Comparison of ENCODE assay signal across 23 cellular contexts in the genomic region with DNA sequence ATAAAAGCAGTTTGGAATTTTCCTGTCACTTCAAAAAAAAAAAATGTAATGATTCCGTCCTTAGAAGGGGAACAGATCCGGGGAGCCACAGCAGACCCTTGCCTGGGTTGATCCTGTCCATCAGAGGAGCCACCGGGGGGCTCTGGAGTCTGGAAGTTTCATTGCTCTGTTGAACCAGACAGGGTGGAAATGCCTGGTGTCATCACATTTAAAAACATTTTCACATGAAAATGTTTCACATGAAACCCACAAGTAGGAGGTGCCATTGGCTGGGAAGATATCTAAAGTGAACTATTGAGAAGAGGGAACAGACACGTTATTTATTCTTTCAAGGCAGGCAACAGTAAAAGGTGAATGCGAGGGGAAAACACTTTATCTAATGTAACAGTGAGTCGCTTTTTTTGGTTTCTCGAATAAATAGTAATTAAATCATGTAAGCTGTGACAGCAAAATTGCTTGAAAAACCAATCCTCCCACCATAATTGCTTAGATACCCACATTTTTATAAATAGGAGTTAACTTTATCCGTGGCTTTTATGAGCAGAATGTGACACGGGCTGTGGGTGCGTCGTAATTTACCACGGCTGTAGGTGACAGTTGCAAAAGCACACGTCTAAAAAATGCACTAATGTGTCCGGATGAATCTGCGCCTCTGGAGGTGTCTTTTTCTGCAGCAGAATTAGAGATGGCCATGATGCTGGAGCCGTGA.
DNase-seq lines count a peak whose midpoint lies in the region; ATAC-seq and TF ChIP-seq lines count a peak whose summit lies in the region.
"Had no signal": no experiment of that assay in that cellular context is flagged by ENCODE, and none has a peak within 500 bp of the region (broad histone marks: within the 10 kb centered on the region; RNA-seq: fewer than 3 reads in every experiment).

No MANE protein-coding gene starts in this region.

- no peaks in the 10 kb centered on the region for H3K36me3 Mint-ChIP-seq in chondrocyte (ENCODE audit: low read depth)
- H3K36me3 Mint-ChIP-seq: activated naive CD8-positive, alpha-beta T cell had no signal

- no peaks in the 10 kb centered on the region; the same call in 1 of the 2 replicates for H3K36me3 ChIP-seq in Loucy (ENCODE audit: insufficient read depth, low read length)
- H3K36me3 ChIP-seq: right lobe of liver had no signal

- H3F3A ChIP-seq in Loucy (ENCODE audit: low read depth), result no peaks in the 10 kb centered on the region

- peaks cover 3% of the 10 kb centered on the region for H3K27me3 ChIP-seq in AG04450 (ENCODE audit: control insufficient read depth, insufficient read depth, low read length)
- no peaks in the 10 kb centered on the region for H3K27me3 ChIP-seq in Loucy (ENCODE audit: insufficient read depth, low read length, poor library complexity, severe bottlenecking)
- H3K27me3 ChIP-seq: right lobe of liver had no signal

- H3K9me3 ChIP-seq in AG04450 (ENCODE audit: control insufficient read depth, insufficient read depth, low read length), result no peaks in the 10 kb centered on the region; the same call in 1 of the 2 replicates
- no peaks in the 10 kb centered on the region for H3K9me3 ChIP-seq in Loucy (ENCODE audit: insufficient read depth, low read depth, low read length)
- H3K9me3 ChIP-seq: right lobe of liver had no signal

- ATAC-seq in GM19395 (IDR thresholded peaks at IDR 0.05; ENCODE audit: unreplicated experiment) (no peak), GM21723 (IDR thresholded peaks at IDR 0.05; ENCODE audit: unreplicated experiment) (no peak)
- ATAC-seq: activated CD8-positive, alpha-beta T cell treated with anti-CD3 and anti-CD28 coated beads, Interleukin-2, amount 10 ng/mL, durations not matched to agents 7 days and 5 days; left colon; right lobe of liver had no signal

- no peak for DNase-seq in AG04450 (ENCODE audit: low read depth, low spot score)
- DNase-seq in chondrocyte (ENCODE audit: low spot score), result peak; percentile 40
- peak; percentile 65 for DNase-seq in medulla oblongata (ENCODE audit: extremely low spot score)
- no peak for DNase-seq in activated CD4-positive, CD25-positive, alpha-beta regulatory T cell (lab: John Stamatoyannopoulos, UW)
- no peak for DNase-seq in NCI-H748 treated with DMSO at 0.1 percent for 48 hours (lab: John Stamatoyannopoulos, UW)
- DNase-seq: ACHN; activated CD8-positive, alpha-beta T cell treated with anti-CD3 and anti-CD28 coated beads, Interleukin-2, amount 10 ng/mL, durations not matched to agents 7 days and 5 days; CD4-positive, alpha-beta T cell; DMS79; KG1; left colon; MV-4-11; NCI-H2029; NCI-H446 treated with DMSO at 0.1 percent for 48 hours; SIG-M5; stimulated activated CD4-positive, alpha-beta T cell treated with anti-CD3 and anti-CD28 coated beads, Interleukin-15, amount 100 ng/mL, for 24 hours had no signal

- POLR2A ChIA-PET in AG04450 (lab: Yijun Ruan, JAX), result no interaction called here

- no peaks in the 10 kb centered on the region for H3K9me3 Mint-ChIP-seq in chondrocyte (ENCODE audit: low read depth)
- H3K9me3 Mint-ChIP-seq: activated T-helper 1 cell treated with anti-CD3 and anti-CD28 coated beads, Interleukin-12 subunit alpha, Interleukin-12 subunit beta, Interleukin-2, Interleukin-4 antibody, amounts not matched to agents 30 ng/mL and 10 ng/mL and 1 ng/mL, durations not matched to agents 14 hours and 24 hours and 36 hours; CD4-positive, alpha-beta T cell had no signal

- no peak overlapping the region for H3K27ac Mint-ChIP-seq in chondrocyte (ENCODE audit: unreplicated experiment)
- H3K27ac Mint-ChIP-seq: activated CD8-positive, alpha-beta T cell treated with anti-CD3 and anti-CD28 coated beads, Interleukin-2, amount 10 ng/mL, durations not matched to agents 7 days and 5 days; activated naive CD8-positive, alpha-beta T cell; activated T-helper 1 cell treated with anti-CD3 and anti-CD28 coated beads, Interleukin-12 subunit alpha, Interleukin-12 subunit beta, Interleukin-2, Interleukin-4 antibody, amounts not matched to agents 30 ng/mL and 10 ng/mL and 1 ng/mL, durations not matched to agents 14 hours and 24 hours and 36 hours; CD4-positive, alpha-beta T cell had no signal

- H3K79me2 ChIP-seq in Loucy (ENCODE audit: insufficient read depth, low read length), result no peaks in the 10 kb centered on the region

- no peak overlapping the region for H3K4me2 ChIP-seq in Loucy (ENCODE audit: low read depth, low read length, poor library complexity, severe bottlenecking)

- H3K9me2 ChIP-seq in Loucy (replicated peaks; ENCODE audit: low read depth, low read length), result no peaks in the 10 kb centered on the region

- H2AFZ ChIP-seq in Loucy (ENCODE audit: low read length), result no peak overlapping the region

- H4K20me1 ChIP-seq in Loucy (ENCODE audit: insufficient read depth, low read length, poor library complexity, severe bottlenecking), result no peaks in the 10 kb centered on the region

- peaks cover 16% of the 10 kb centered on the region for H3K4me1 Mint-ChIP-seq in chondrocyte (ENCODE audit: low read depth)

- H3K4me3 ChIP-seq in AG04450 (ENCODE audit: low read depth, low read length) (no peak overlapping the region), Loucy (ENCODE audit: low read length, poor library complexity, severe bottlenecking) (no peak overlapping the region)
- H3K4me3 ChIP-seq: coronary artery, right lobe of liver had no signal

- no peaks in the 10 kb centered on the region for H3K4me1 ChIP-seq in Loucy (ENCODE audit: insufficient read depth, low read length, poor library complexity, severe bottlenecking)
- H3K4me1 ChIP-seq: right lobe of liver had no signal

- H3K27ac ChIP-seq in AG04450 (ENCODE audit: low read depth, low read length), result no peak overlapping the region
- H3K27ac ChIP-seq: coronary artery, right lobe of liver had no signal

- CTCF ChIA-PET in AG04450 (lab: Charles Lee), result interaction anchor here (0.6 kb wide), 2 partner anchors 19 to 154 kb away, joined by 3 read pairs; no protein-coding TSS in a partner anchor

- TF ChIP-seq CTCF in AG04450 (IDR thresholded peaks at IDR 0.05; ENCODE audit: low read depth, low read length) (0 out of 2 replicates have a peak, but pooled peaks have one; percentile 6), Loucy (conservative IDR thresholded peaks at IDR 0.05; ENCODE audit: low read length) (peak; percentile 48), chondrocyte (IDR thresholded peaks at IDR 0.05) (peak; percentile 42)

- H3K9ac ChIP-seq in Loucy (ENCODE audit: low read depth, low read length, poor library complexity, severe bottlenecking), result no peak overlapping the region

- H3K4me3 Mint-ChIP-seq in chondrocyte (ENCODE audit: unreplicated experiment), result no peak overlapping the region
- H3K4me3 Mint-ChIP-seq: activated CD8-positive, alpha-beta T cell treated with anti-CD3 and anti-CD28 coated beads, Interleukin-2, amount 10 ng/mL, durations not matched to agents 7 days and 5 days; activated naive CD8-positive, alpha-beta T cell; activated T-helper 1 cell treated with anti-CD3 and anti-CD28 coated beads, Interleukin-12 subunit alpha, Interleukin-12 subunit beta, Interleukin-2, Interleukin-4 antibody, amounts not matched to agents 30 ng/mL and 10 ng/mL and 1 ng/mL, durations not matched to agents 14 hours and 24 hours and 36 hours; CD4-positive, alpha-beta T cell had no signal

- H3K27me3 Mint-ChIP-seq in chondrocyte (ENCODE audit: low read depth), result peaks cover 11% of the 10 kb centered on the region
- H3K27me3 Mint-ChIP-seq: activated naive CD8-positive, alpha-beta T cell; CD4-positive, alpha-beta T cell had no signal

Comparison
In these comparisons a context has a peak if more than half of its experiments do, and no peak if none do; other contexts are left out.
1. DNase-seq: peak in chondrocyte (single experiment) and medulla oblongata (single experiment); none in AG04450 (single experiment), activated CD4-positive, CD25-positive, alpha-beta regulatory T cell (0 of 4) and NCI-H748 treated with DMSO at 0.1 percent for 48 hours (single experiment).
2. Peak in every context shown above with its lines, with median percentiles within 50 percentile points of each other: CTCF ChIP-seq.